ENCODE assay signal across 29 cellular contexts in the genomic region with DNA sequence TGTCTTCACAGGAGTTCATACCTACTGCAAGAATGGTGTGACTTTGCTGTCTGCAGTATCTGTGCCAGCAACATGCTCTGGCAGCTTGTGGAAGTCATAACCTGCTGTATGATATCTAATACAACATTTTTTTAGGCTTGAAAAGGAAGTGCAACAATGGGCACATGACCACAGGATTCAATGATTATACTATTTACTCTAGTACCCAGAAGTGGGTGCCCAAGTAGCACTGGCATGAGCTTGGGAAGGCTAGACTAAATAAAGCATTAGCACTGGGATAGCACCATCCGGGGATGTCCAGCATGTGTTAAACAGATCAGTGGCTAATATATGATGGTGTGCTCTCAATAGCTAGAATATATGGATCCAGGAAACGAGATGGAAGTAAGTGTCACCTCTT.
"Had no signal": no experiment of that assay in that cellular context is flagged by ENCODE, and none has a peak within 500 bp of the region (broad histone marks: within the 10 kb centered on the region; RNA-seq: fewer than 3 reads in every experiment).

No MANE protein-coding gene starts in this region.

- H3K36me3 ChIP-seq: breast epithelium, Peyer's patch, SJCRH30, WERI-Rb-1 had no signal

- H3K4me3 ChIP-seq: breast epithelium, Peyer's patch, SJCRH30 had no signal

- DNase-seq: activated CD4-positive, alpha-beta T cell treated with anti-CD3 and anti-CD28 coated beads for 36 hours; activated CD4-positive, alpha-beta T cell treated with anti-CD3 and anti-CD28 coated beads, Interleukin-2, amount 50 U/mL, for 1 hour; activated CD8-positive, alpha-beta memory T cell treated with anti-CD3 and anti-CD28 coated beads, Interleukin-2, amount 50 U/mL, for 4 hours; activated CD8-positive, alpha-beta T cell treated with anti-CD3 and anti-CD28 coated beads for 36 hours; activated gamma-delta T cell treated with Interleukin-2 at 50 U/mL for 16 hours; activated naive CD4-positive, alpha-beta T cell treated with anti-CD3 and anti-CD28 coated beads, Interleukin-2, amount 10 ng/mL, durations not matched to agents 7 days and 5 days; activated naive CD8-positive, alpha-beta T cell treated with anti-CD3 and anti-CD28 coated beads, Interleukin-2, amount 10 ng/mL, durations not matched to agents 7 days and 5 days; activated T-cell treated with anti-CD3 and anti-CD28 coated beads, Interleukin-2, amount 50 U/mL, for 72 hours; aorta; central memory CD4-positive, alpha-beta T cell; MM.1S; NCI-H1105 treated with DMSO at 0.1 percent for 48 hours; NCI-H146; NCI-H187 treated with DMSO at 0.1 percent for 48 hours; NCI-H2107; NCI-H2171 treated with DMSO at 0.1 percent for 48 hours; NCI-H226; NCI-H526; NCI-H774; NK-92 treated with Interleukin-12 subunit alpha and Interleukin-12 subunit beta, amount 100 ng/mL, for 24 hours; Peyer's patch; Right ventricle myocardium superior; SJCRH30; SK-N-SH; T-helper 1 cell; WERI-Rb-1 had no signal

- H3K9me3 ChIP-seq: breast epithelium, Peyer's patch, SJCRH30, SK-N-SH had no signal

- H3K27me3 ChIP-seq: breast epithelium, Peyer's patch had no signal

- ATAC-seq: activated CD4-positive, alpha-beta T cell treated with anti-CD3 and anti-CD28 coated beads for 36 hours; activated CD8-positive, alpha-beta T cell treated with anti-CD3 and anti-CD28 coated beads for 36 hours; activated T-cell treated with anti-CD3 and anti-CD28 coated beads, Interleukin-2, amount 50 U/mL, for 72 hours had no signal

- H3K9me2 ChIP-seq: SK-N-SH had no signal

- H3K4me2 ChIP-seq: KMS-11, SK-N-SH had no signal

- H3K27ac ChIP-seq: breast epithelium, KMS-11, Peyer's patch, RWPE1, SJCRH30, WERI-Rb-1 had no signal

- H3K9ac ChIP-seq: KMS-11, SK-N-SH had no signal

- H3K4me1 ChIP-seq: SJCRH30 had no signal
